Comparison of ENCODE assay signal across 1 cellular context in the genomic region with DNA sequence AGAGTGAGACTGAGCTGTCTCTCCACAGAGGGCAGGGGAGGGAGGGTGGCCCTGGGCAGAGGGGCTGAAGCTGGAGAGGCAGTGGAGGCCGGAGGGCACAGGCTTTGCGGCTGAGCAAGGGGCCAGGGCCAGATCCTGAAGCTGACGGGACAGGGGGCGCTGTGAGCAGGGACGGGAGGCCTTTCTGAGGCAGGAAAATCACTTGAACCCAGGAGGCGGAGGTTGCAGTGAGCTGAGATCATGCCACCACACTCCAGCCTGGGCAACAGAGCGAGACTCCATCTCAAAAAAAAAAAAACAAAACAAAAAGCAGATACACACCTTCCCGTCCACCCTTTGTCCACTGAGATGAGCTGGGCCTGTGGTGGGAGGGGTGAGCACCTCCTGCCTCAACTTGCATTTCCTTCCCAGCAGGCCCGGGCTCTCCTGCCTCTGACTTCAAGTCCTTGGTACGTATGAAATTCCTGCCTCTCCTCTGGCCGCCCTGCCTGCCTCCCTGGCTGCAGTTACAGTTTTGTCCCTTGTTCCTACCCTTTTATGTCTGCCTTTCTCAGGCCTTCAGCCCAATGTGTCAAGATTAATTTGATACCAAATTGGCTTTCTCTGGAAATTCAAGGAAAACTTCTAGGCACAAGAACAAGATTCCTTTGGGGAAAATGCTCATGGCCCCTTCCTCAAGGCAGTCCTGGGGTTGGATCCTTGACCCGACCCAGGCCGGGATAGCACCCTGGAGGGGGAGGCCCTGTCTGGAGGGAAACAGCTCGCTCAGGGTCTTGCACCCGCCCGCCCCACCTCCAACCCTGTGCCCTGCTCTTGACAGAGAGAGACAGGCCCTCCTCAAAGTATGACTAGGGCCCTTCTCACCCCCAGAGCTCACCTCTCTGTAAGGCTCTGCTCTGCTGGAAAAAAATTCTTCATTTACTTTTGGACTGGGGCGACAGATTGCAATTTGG.
A peak's percentile ranks its signal among the peaks of the same experiment; 100 is the strongest.
TF ChIP-seq lines count a peak whose summit lies in the region.

No MANE protein-coding gene starts in this region.

TF ChIP-seq in HepG2, 621 proteins besides CTCF, POLR2A, EP300 and RAD21 (continues in another document):
- TF ChIP-seq FOXA3 (CRISPR knock-in tag; IDR thresholded peaks at IDR 0.05), result no peak
- TF ChIP-seq STAG1 (CRISPR knock-in tag; IDR thresholded peaks at IDR 0.05), result peak; percentile 48
- TF ChIP-seq ZMYM3 (CRISPR knock-in tag; IDR thresholded peaks at IDR 0.05), result peak; percentile 21; the same call in 1 of the 2 replicates
- TF ChIP-seq, protein P1, sequence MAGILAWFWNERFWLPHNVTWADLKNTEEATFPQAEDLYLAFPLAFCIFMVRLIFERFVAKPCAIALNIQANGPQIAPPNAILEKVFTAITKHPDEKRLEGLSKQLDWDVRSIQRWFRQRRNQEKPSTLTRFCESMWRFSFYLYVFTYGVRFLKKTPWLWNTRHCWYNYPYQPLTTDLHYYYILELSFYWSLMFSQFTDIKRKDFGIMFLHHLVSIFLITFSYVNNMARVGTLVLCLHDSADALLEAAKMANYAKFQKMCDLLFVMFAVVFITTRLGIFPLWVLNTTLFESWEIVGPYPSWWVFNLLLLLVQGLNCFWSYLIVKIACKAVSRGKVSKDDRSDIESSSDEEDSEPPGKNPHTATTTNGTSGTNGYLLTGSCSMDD (CRISPR knock-in tag; IDR thresholded peaks at IDR 0.05), result no peak
- TF ChIP-seq, protein P2, sequence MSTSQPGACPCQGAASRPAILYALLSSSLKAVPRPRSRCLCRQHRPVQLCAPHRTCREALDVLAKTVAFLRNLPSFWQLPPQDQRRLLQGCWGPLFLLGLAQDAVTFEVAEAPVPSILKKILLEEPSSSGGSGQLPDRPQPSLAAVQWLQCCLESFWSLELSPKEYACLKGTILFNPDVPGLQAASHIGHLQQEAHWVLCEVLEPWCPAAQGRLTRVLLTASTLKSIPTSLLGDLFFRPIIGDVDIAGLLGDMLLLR (CRISPR knock-in tag; IDR thresholded peaks at IDR 0.05), result 0 out of 2 replicates have a peak, but pooled peaks have one; percentile 21
- no peak for TF ChIP-seq RAD51 (IDR thresholded peaks at IDR 0.05; ENCODE audit: borderline replicate concordance)
- TF ChIP-seq, protein P3, sequence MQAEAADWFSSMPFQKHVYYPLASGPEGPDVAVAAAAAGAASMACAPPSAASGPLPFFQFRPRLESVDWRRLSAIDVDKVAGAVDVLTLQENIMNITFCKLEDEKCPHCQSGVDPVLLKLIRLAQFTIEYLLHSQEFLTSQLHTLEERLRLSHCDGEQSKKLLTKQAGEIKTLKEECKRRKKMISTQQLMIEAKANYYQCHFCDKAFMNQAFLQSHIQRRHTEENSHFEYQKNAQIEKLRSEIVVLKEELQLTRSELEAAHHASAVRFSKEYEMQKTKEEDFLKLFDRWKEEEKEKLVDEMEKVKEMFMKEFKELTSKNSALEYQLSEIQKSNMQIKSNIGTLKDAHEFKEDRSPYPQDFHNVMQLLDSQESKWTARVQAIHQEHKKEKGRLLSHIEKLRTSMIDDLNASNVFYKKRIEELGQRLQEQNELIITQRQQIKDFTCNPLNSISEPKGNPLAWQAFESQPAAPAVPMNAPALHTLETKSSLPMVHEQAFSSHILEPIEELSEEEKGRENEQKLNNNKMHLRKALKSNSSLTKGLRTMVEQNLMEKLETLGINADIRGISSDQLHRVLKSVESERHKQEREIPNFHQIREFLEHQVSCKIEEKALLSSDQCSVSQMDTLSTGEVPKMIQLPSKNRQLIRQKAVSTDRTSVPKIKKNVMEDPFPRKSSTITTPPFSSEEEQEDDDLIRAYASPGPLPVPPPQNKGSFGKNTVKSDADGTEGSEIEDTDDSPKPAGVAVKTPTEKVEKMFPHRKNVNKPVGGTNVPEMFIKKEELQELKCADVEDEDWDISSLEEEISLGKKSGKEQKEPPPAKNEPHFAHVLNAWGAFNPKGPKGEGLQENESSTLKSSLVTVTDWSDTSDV (CRISPR knock-in tag; IDR thresholded peaks at IDR 0.05), result no peak
- no peak for TF ChIP-seq SMAD9 (CRISPR knock-in tag; IDR thresholded peaks at IDR 0.05)
- no peak for TF ChIP-seq ZNF326 (CRISPR knock-in tag; IDR thresholded peaks at IDR 0.05; ENCODE audit: borderline replicate concordance)
- TF ChIP-seq ZBTB3 (CRISPR knock-in tag; IDR thresholded peaks at IDR 0.05; ENCODE audit: borderline replicate concordance, low read depth), result no peak
- TF ChIP-seq, protein P4, sequence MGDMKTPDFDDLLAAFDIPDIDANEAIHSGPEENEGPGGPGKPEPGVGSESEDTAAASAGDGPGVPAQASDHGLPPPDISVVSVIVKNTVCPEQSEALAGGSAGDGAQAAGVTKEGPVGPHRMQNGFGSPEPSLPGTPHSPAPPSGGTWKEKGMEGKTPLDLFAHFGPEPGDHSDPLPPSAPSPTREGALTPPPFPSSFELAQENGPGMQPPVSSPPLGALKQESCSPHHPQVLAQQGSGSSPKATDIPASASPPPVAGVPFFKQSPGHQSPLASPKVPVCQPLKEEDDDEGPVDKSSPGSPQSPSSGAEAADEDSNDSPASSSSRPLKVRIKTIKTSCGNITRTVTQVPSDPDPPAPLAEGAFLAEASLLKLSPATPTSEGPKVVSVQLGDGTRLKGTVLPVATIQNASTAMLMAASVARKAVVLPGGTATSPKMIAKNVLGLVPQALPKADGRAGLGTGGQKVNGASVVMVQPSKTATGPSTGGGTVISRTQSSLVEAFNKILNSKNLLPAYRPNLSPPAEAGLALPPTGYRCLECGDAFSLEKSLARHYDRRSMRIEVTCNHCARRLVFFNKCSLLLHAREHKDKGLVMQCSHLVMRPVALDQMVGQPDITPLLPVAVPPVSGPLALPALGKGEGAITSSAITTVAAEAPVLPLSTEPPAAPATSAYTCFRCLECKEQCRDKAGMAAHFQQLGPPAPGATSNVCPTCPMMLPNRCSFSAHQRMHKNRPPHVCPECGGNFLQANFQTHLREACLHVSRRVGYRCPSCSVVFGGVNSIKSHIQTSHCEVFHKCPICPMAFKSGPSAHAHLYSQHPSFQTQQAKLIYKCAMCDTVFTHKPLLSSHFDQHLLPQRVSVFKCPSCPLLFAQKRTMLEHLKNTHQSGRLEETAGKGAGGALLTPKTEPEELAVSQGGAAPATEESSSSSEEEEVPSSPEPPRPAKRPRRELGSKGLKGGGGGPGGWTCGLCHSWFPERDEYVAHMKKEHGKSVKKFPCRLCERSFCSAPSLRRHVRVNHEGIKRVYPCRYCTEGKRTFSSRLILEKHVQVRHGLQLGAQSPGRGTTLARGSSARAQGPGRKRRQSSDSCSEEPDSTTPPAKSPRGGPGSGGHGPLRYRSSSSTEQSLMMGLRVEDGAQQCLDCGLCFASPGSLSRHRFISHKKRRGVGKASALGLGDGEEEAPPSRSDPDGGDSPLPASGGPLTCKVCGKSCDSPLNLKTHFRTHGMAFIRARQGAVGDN (CRISPR knock-in tag; IDR thresholded peaks at IDR 0.05), result 0 out of 2 replicates have a peak, but pooled peaks have one; percentile 27
- TF ChIP-seq SETDB1 (CRISPR knock-in tag; IDR thresholded peaks at IDR 0.05; ENCODE audit: borderline replicate concordance), result no peak
- no peak for TF ChIP-seq KLF6 (CRISPR knock-in tag; IDR thresholded peaks at IDR 0.05)
- TF ChIP-seq, protein P5, sequence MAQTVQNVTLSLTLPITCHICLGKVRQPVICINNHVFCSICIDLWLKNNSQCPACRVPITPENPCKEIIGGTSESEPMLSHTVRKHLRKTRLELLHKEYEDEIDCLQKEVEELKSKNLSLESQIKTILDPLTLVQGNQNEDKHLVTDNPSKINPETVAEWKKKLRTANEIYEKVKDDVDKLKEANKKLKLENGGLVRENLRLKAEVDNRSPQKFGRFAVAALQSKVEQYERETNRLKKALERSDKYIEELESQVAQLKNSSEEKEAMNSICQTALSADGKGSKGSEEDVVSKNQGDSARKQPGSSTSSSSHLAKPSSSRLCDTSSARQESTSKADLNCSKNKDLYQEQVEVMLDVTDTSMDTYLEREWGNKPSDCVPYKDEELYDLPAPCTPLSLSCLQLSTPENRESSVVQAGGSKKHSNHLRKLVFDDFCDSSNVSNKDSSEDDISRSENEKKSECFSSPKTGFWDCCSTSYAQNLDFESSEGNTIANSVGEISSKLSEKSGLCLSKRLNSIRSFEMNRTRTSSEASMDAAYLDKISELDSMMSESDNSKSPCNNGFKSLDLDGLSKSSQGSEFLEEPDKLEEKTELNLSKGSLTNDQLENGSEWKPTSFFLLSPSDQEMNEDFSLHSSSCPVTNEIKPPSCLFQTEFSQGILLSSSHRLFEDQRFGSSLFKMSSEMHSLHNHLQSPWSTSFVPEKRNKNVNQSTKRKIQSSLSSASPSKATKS (CRISPR knock-in tag; IDR thresholded peaks at IDR 0.05), result no peak
- TF ChIP-seq KDM3A (CRISPR knock-in tag; IDR thresholded peaks at IDR 0.05; ENCODE audit: low read depth), result no peak
- TF ChIP-seq KDM2A (CRISPR knock-in tag; IDR thresholded peaks at IDR 0.05; ENCODE audit: borderline replicate concordance, low read depth), result no peak
- no peak for TF ChIP-seq KLF15 (CRISPR knock-in tag; IDR thresholded peaks at IDR 0.05; ENCODE audit: borderline replicate concordance)
- no peak for TF ChIP-seq CC2D1A (CRISPR knock-in tag; IDR thresholded peaks at IDR 0.05)
- TF ChIP-seq ZNF672 (CRISPR knock-in tag; IDR thresholded peaks at IDR 0.05), result no peak
- TF ChIP-seq GABPA (IDR thresholded peaks at IDR 0.05; ENCODE audit: low read depth, low read length), result no peak
- no peak for TF ChIP-seq GABPA (CRISPR knock-in tag; IDR thresholded peaks at IDR 0.05; ENCODE audit: low read depth)
- TF ChIP-seq MAZ (IDR thresholded peaks at IDR 0.05; ENCODE audit: borderline replicate concordance, low read depth, low read length), result no peak
- TF ChIP-seq MAZ (CRISPR knock-in tag; IDR thresholded peaks at IDR 0.05; ENCODE audit: low read depth), result no peak
- no peak for TF ChIP-seq NBN (conservative IDR thresholded peaks at IDR 0.05)
- TF ChIP-seq, protein P6, sequence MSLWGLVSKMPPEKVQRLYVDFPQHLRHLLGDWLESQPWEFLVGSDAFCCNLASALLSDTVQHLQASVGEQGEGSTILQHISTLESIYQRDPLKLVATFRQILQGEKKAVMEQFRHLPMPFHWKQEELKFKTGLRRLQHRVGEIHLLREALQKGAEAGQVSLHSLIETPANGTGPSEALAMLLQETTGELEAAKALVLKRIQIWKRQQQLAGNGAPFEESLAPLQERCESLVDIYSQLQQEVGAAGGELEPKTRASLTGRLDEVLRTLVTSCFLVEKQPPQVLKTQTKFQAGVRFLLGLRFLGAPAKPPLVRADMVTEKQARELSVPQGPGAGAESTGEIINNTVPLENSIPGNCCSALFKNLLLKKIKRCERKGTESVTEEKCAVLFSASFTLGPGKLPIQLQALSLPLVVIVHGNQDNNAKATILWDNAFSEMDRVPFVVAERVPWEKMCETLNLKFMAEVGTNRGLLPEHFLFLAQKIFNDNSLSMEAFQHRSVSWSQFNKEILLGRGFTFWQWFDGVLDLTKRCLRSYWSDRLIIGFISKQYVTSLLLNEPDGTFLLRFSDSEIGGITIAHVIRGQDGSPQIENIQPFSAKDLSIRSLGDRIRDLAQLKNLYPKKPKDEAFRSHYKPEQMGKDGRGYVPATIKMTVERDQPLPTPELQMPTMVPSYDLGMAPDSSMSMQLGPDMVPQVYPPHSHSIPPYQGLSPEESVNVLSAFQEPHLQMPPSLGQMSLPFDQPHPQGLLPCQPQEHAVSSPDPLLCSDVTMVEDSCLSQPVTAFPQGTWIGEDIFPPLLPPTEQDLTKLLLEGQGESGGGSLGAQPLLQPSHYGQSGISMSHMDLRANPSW (CRISPR knock-in tag; IDR thresholded peaks at IDR 0.05; ENCODE audit: borderline replicate concordance), result no peak
- no peak for TF ChIP-seq PHF20 (CRISPR knock-in tag; IDR thresholded peaks at IDR 0.05)
- TF ChIP-seq, protein P7, sequence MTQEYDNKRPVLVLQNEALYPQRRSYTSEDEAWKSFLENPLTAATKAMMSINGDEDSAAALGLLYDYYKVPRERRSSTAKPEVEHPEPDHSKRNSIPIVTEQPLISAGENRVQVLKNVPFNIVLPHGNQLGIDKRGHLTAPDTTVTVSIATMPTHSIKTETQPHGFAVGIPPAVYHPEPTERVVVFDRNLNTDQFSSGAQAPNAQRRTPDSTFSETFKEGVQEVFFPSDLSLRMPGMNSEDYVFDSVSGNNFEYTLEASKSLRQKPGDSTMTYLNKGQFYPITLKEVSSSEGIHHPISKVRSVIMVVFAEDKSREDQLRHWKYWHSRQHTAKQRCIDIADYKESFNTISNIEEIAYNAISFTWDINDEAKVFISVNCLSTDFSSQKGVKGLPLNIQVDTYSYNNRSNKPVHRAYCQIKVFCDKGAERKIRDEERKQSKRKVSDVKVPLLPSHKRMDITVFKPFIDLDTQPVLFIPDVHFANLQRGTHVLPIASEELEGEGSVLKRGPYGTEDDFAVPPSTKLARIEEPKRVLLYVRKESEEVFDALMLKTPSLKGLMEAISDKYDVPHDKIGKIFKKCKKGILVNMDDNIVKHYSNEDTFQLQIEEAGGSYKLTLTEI (CRISPR knock-in tag; conservative IDR thresholded peaks at IDR 0.05), result no peak
- TF ChIP-seq ZNF552 (CRISPR knock-in tag; IDR thresholded peaks at IDR 0.05; ENCODE audit: borderline replicate concordance), result no peak
- TF ChIP-seq, protein P8, sequence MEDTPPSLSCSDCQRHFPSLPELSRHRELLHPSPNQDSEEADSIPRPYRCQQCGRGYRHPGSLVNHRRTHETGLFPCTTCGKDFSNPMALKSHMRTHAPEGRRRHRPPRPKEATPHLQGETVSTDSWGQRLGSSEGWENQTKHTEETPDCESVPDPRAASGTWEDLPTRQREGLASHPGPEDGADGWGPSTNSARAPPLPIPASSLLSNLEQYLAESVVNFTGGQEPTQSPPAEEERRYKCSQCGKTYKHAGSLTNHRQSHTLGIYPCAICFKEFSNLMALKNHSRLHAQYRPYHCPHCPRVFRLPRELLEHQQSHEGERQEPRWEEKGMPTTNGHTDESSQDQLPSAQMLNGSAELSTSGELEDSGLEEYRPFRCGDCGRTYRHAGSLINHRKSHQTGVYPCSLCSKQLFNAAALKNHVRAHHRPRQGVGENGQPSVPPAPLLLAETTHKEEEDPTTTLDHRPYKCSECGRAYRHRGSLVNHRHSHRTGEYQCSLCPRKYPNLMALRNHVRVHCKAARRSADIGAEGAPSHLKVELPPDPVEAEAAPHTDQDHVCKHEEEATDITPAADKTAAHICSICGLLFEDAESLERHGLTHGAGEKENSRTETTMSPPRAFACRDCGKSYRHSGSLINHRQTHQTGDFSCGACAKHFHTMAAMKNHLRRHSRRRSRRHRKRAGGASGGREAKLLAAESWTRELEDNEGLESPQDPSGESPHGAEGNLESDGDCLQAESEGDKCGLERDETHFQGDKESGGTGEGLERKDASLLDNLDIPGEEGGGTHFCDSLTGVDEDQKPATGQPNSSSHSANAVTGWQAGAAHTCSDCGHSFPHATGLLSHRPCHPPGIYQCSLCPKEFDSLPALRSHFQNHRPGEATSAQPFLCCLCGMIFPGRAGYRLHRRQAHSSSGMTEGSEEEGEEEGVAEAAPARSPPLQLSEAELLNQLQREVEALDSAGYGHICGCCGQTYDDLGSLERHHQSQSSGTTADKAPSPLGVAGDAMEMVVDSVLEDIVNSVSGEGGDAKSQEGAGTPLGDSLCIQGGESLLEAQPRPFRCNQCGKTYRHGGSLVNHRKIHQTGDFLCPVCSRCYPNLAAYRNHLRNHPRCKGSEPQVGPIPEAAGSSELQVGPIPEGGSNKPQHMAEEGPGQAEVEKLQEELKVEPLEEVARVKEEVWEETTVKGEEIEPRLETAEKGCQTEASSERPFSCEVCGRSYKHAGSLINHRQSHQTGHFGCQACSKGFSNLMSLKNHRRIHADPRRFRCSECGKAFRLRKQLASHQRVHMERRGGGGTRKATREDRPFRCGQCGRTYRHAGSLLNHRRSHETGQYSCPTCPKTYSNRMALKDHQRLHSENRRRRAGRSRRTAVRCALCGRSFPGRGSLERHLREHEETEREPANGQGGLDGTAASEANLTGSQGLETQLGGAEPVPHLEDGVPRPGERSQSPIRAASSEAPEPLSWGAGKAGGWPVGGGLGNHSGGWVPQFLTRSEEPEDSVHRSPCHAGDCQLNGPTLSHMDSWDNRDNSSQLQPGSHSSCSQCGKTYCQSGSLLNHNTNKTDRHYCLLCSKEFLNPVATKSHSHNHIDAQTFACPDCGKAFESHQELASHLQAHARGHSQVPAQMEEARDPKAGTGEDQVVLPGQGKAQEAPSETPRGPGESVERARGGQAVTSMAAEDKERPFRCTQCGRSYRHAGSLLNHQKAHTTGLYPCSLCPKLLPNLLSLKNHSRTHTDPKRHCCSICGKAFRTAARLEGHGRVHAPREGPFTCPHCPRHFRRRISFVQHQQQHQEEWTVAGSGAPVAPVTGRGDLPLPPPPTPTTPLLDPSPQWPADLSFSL (CRISPR knock-in tag; IDR thresholded peaks at IDR 0.05), result no peak
